Comparison of ENCODE assay signal across 15 cellular contexts in the genomic region with DNA sequence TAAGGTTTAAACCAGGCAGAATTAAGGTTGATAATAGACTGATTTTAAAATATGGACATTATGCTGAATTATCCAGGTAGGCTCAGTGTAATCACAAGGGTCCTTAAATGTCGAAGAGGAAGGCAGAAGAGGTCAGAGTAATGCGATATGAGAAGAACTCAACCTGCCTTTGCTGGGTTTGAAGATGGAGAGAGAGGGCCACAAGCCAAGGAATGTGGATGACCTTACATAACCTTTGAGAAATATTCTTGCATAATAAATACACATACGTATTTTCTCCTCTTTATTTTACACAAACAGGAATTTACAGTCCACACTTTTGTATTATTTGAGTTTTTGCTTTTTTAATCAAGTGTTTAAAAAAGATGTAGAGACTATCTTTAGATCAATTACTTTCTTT.
"Had no signal": no experiment of that assay in that cellular context is flagged by ENCODE, and none has a peak within 500 bp of the region (broad histone marks: within the 10 kb centered on the region; RNA-seq: fewer than 3 reads in every experiment).

No MANE protein-coding gene starts in this region.

- DNase-seq: activated B cell treated with CpG ODN at 0.5 μM for 24 hours; activated CD4-positive, alpha-beta memory T cell treated with anti-CD3 and anti-CD28 coated beads, Interleukin-2, amount 10 ng/mL, durations not matched to agents 7 days and 5 days; activated CD4-positive, alpha-beta T cell treated with anti-CD3 and anti-CD28 coated beads for 48 hours; activated CD8-positive, alpha-beta memory T cell treated with anti-CD3 and anti-CD28 coated beads, Interleukin-2, amount 10 ng/mL, durations not matched to agents 7 days and 5 days; amniotic stem cell; endodermal cell; heart left ventricle; kidney glomerular epithelial cell; left ventricle myocardium superior; mesendoderm; naive thymus-derived CD8-positive, alpha-beta T cell; pancreas; stimulated activated CD4-positive, alpha-beta T cell treated with anti-CD3 and anti-CD28 coated beads, Interleukin-4, amount 100 ng/mL, for 24 hours; stomach had no signal

- H3K27me3 ChIP-seq: gastroesophageal sphincter, heart left ventricle, pancreas, stomach had no signal

- H3K9me3 ChIP-seq: gastroesophageal sphincter, pancreas, stomach had no signal

- H3K4me3 ChIP-seq: gastroesophageal sphincter, heart left ventricle, pancreas, stomach had no signal

- H3K27ac ChIP-seq: gastroesophageal sphincter, heart left ventricle, pancreas, stomach had no signal

- H3K36me3 ChIP-seq: gastroesophageal sphincter, heart left ventricle, pancreas, stomach had no signal
